1 cellular context compared by ENCODE assay signal in the genomic region with DNA sequence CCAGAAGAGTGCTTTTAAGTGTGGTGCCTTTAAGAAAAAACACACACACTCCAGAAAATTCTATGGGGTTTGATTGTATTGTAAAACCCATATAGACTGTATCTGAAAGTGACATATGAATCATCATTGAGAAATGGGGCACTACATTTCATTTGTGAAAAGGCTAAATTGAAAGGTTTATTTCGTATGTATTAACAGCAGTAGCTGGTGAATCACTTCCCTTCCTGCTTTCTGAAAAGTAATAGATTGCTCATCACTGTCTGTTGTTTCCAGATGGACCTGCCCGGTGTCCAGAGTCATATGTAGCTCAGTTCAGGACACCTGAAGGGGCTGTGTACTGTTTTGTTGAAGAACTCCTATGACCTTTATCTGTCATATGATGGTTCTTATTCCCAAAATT.
TF ChIP-seq lines count a peak whose summit lies in the region.

No MANE protein-coding gene starts in this region.

TF ChIP-seq in A549, 52 proteins besides CTCF, POLR2A, EP300 and RAD21 (continued from another document):
- TF ChIP-seq, protein P1, sequence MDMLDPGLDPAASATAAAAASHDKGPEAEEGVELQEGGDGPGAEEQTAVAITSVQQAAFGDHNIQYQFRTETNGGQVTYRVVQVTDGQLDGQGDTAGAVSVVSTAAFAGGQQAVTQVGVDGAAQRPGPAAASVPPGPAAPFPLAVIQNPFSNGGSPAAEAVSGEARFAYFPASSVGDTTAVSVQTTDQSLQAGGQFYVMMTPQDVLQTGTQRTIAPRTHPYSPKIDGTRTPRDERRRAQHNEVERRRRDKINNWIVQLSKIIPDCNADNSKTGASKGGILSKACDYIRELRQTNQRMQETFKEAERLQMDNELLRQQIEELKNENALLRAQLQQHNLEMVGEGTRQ (IDR thresholded peaks at IDR 0.05), result no peak
